26 cellular contexts compared by ENCODE assay signal in the genomic region with DNA sequence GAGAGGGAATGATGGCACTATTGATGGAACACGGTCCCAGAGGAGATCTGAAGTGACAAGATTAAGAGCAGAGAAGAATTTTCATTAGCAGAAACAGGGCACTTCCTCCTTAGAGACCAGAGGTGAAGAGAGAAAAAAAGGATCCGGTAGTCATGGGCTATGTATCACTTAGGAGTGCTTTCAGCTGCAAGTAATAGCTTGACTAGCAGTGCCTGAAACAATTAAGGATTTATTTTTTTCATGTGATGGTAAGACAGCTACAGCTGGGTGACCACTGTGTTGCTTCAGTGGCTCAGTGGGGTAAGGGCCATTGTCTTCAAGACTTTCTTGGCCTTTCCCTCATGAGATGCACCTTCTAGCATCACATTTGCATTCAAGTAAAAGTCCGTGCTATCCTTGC.
"Had no signal": no experiment of that assay in that cellular context is flagged by ENCODE, and none has a peak within 500 bp of the region (broad histone marks: within the 10 kb centered on the region; RNA-seq: fewer than 3 reads in every experiment).

No MANE protein-coding gene starts in this region.

- H3K27me3 ChIP-seq: neutrophil, pancreas, right lobe of liver, sigmoid colon, stomach, thyroid gland, tibial nerve, upper lobe of left lung, vagina had no signal

- H3K9me3 ChIP-seq: neutrophil, pancreas, prostate gland, right lobe of liver, sigmoid colon, stomach, thoracic aorta, thyroid gland, tibial nerve, upper lobe of left lung, vagina had no signal

- H3K27me3 Mint-ChIP-seq: stimulated activated naive B cell treated with anti-CD40 and anti-IgM and Interleukin-4, amounts not matched to agents 10 μg/mL and 1 μg/mL and 100 μg/mL, for 72 hours; stimulated activated naive CD8-positive, alpha-beta T cell treated with anti-CD3 and anti-CD28 coated beads, Interleukin-15, Interleukin-2, amounts not matched to agents 100 ng/mL and 50 ng/mL, for 24 hours had no signal

- H3K36me3 Mint-ChIP-seq: natural killer cell; stimulated activated effector memory CD8-positive, alpha-beta T cell treated with anti-CD3 and anti-CD28 coated beads, Interleukin-12 subunit alpha, Interleukin-12 subunit beta, amount 100 ng/mL, for 72 hours had no signal

- H3K4me3 ChIP-seq: pancreas, prostate gland, right lobe of liver, sigmoid colon, stomach, thoracic aorta, thyroid gland, tibial nerve, upper lobe of left lung, vagina had no signal

- H3K36me3 ChIP-seq: neutrophil, pancreas, prostate gland, right lobe of liver, sigmoid colon, stomach, thoracic aorta, thyroid gland, tibial nerve, upper lobe of left lung, vagina had no signal

- H3K4me1 Mint-ChIP-seq: stimulated activated effector memory CD8-positive, alpha-beta T cell treated with anti-CD3 and anti-CD28 coated beads, Interleukin-12 subunit alpha, Interleukin-12 subunit beta, amount 100 ng/mL, for 72 hours had no signal

- H3K4me1 ChIP-seq: pancreas, prostate gland had no signal

- H3K4me3 Mint-ChIP-seq: natural killer cell; nephron; neural crest cell; stimulated activated effector memory CD8-positive, alpha-beta T cell treated with anti-CD3 and anti-CD28 coated beads, Interleukin-12 subunit alpha, Interleukin-12 subunit beta, amount 100 ng/mL, for 72 hours; stimulated activated naive B cell treated with anti-CD40 and anti-IgM and Interleukin-4, amounts not matched to agents 10 μg/mL and 1 μg/mL and 100 μg/mL, for 72 hours; stimulated activated naive CD8-positive, alpha-beta T cell treated with anti-CD3 and anti-CD28 coated beads, Interleukin-15, Interleukin-2, amounts not matched to agents 100 ng/mL and 50 ng/mL, for 24 hours had no signal

- H3K9me3 Mint-ChIP-seq: natural killer cell; neural crest cell; stimulated activated effector memory CD8-positive, alpha-beta T cell treated with anti-CD3 and anti-CD28 coated beads, Interleukin-12 subunit alpha, Interleukin-12 subunit beta, amount 100 ng/mL, for 72 hours had no signal

- DNase-seq: natural killer cell; nucleus accumbens; pancreas; right cardiac atrium; right lobe of liver; sigmoid colon; small intestine; stimulated activated CD4-positive, alpha-beta T cell treated with anti-CD3 and anti-CD28 coated beads, Interleukin-15, amount 100 ng/mL, for 24 hours; stimulated activated CD4-positive, alpha-beta T cell treated with anti-CD3 and anti-CD28 coated beads, Interleukin-2, amount 100 ng/mL, for 24 hours; stimulated activated CD4-positive, alpha-beta T cell treated with anti-CD3 and anti-CD28 coated beads, Interleukin-2, amount 100 ng/mL, for 48 hours; stimulated activated CD4-positive, alpha-beta T cell treated with anti-CD3 and anti-CD28 coated beads, Interleukin-4, amount 100 ng/mL, for 24 hours; stimulated activated naive B cell treated with anti-CD40 and anti-IgM and Interleukin-4, amounts not matched to agents 10 μg/mL and 1 μg/mL and 100 μg/mL, for 72 hours; stimulated activated naive CD4-positive, alpha-beta T cell treated with Interleukin-2 at 50 U/mL for 16 hours; stomach; thyroid gland; trophoblast cell; upper lobe of left lung had no signal

- H3K27ac Mint-ChIP-seq: natural killer cell; nephron; stimulated activated effector memory CD8-positive, alpha-beta T cell treated with anti-CD3 and anti-CD28 coated beads, Interleukin-12 subunit alpha, Interleukin-12 subunit beta, amount 100 ng/mL, for 72 hours; stimulated activated naive B cell treated with anti-CD40 and anti-IgM and Interleukin-4, amounts not matched to agents 10 μg/mL and 1 μg/mL and 100 μg/mL, for 72 hours; stimulated activated naive CD8-positive, alpha-beta T cell treated with anti-CD3 and anti-CD28 coated beads, Interleukin-15, Interleukin-2, amounts not matched to agents 100 ng/mL and 50 ng/mL, for 24 hours had no signal

- H3K27ac ChIP-seq: neutrophil, pancreas, prostate gland, right lobe of liver, sigmoid colon, stomach, thoracic aorta, thyroid gland, tibial nerve, upper lobe of left lung, vagina had no signal
